Comparison of ENCODE assay signal across 8 cellular contexts in the genomic region with DNA sequence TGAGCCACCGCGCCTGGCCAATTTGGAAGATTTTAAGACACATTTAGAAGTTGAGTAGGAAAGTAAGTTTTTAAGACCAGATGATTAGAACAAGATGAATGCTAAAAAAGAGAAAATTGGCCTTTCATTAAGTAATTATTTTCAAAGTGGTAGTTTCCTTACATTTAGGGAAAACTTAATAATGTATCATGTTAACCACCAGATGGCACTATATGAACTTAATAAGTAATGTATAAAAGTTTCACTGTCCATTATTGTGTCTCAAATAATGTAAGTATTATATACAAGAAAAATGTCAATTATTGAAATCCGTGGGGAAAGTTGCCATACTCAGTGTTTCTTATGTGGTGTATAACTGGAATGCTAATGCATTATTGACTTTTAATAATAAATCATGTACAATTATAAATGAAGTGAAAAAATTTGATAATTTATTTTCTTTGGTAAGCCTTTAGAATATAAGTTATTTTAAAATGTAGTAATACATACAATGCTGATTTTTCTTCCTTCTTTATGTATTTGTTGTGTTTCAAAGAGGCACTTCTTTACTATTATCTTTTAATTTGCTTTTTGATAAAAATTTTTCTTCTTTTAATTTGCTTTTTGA. TPM values are rescaled to one million over a fixed set of nuclear protein-coding genes. Genes with fewer than 3 reads are reported as not detected.
DNase-seq lines count a peak whose midpoint lies in the region; ATAC-seq, FAIRE-seq and TF ChIP-seq lines count a peak whose summit lies in the region.

No MANE protein-coding gene starts in this region.

- intact Hi-C loops in PC-3 (cut with micrococcal nuclease) = loop anchor here (5.0 kb wide), 2 partner anchors 258 to 998 kb away; no protein-coding TSS in a partner anchor

- H3K79me2 ChIP-seq in PC-3 (ENCODE audit: low read length) (no peaks in the 10 kb centered on the region), fibroblast of lung (ENCODE audit: control insufficient read depth, insufficient read depth, low read length) (no peaks in the 10 kb centered on the region)

- H3K4me3 ChIP-seq in PC-3 (ENCODE audit: low read length) = no peak overlapping the region
- no peak overlapping the region for H3K4me3 ChIP-seq in fibroblast of lung (replicated peaks in 1 of 4; ENCODE audit: control extremely low read depth in 1 of 4, insufficient read depth in 1 of 4, low read depth in 3 of 4, low read length in 4 of 4)
- no peak overlapping the region for H3K4me3 ChIP-seq in retinal pigment epithelial cell (ENCODE audit: low read length)

- peak; percentile 55 for TF ChIP-seq CTCF in PC-3 (conservative IDR thresholded peaks at IDR 0.05; ENCODE audit: low read depth, low read length)
- TF ChIP-seq CTCF in fibroblast of lung (conservative IDR thresholded peaks at IDR 0.05 in 1 of 2, IDR thresholded peaks at IDR 0.05 in 1 of 2; ENCODE audit: low read depth in 1 of 2, low read length in 2 of 2) = no peak
- TF ChIP-seq CTCF in retinal pigment epithelial cell (conservative IDR thresholded peaks at IDR 0.05; ENCODE audit: low read depth, low read length) = no peak
- no peak for TF ChIP-seq CTCF in WTC11 (IDR thresholded peaks at IDR 0.05)

- H3F3A ChIP-seq in PC-3 (ENCODE audit: low read length, unreplicated experiment) = no peaks in the 10 kb centered on the region

- H2AFZ ChIP-seq in PC-3 (ENCODE audit: low read length) (no peak overlapping the region), fibroblast of lung (ENCODE audit: low read length) (no peak overlapping the region)

- H3K27me3 ChIP-seq in PC-3 (ENCODE audit: low read length) (no peaks in the 10 kb centered on the region), fibroblast of lung (ENCODE audit: control insufficient read depth, insufficient read depth, low read length) (no peaks in the 10 kb centered on the region)

- H3K4me3 Mint-ChIP-seq in WTC11 = no peak overlapping the region

- DNase-seq in ACHN (peak; percentile 52), GM18507 (ENCODE audit: extremely low spot score, insufficient read length, low read depth) (no peak), PC-3 (peak; percentile 54), fibroblast of lung (ENCODE audit: low read depth in 2 of 2) (peak; percentile 56 to 77), retinal pigment epithelial cell (ENCODE audit: low read depth) (peak; percentile 15), WTC11 (ENCODE audit: low spot score) (no peak)
- DNase-seq in stimulated activated naive CD4-positive, alpha-beta T cell treated with Interleukin-2 at 50 U/mL for 16 hours (lab: John Stamatoyannopoulos, UW) = no peak

- peaks cover 16% of the 10 kb centered on the region for H3K36me3 Mint-ChIP-seq in WTC11

- no peaks in the 10 kb centered on the region for H3K9me3 ChIP-seq in PC-3 (ENCODE audit: low read length)
- no peaks in the 10 kb centered on the region for H3K9me3 ChIP-seq in fibroblast of lung (ENCODE audit: control insufficient read depth, insufficient read depth, low read depth, low read length)

- H3K27ac ChIP-seq in PC-3 (ENCODE audit: low read length) (no peak overlapping the region), fibroblast of lung (ENCODE audit: insufficient read depth, low read length) (no peak overlapping the region)

- H3K4me2 ChIP-seq in PC-3 (ENCODE audit: low read length) (no peak overlapping the region), fibroblast of lung (ENCODE audit: extremely low read depth, insufficient read depth, low read length) (no peak overlapping the region)

- H3K27ac Mint-ChIP-seq in WTC11 = no peak overlapping the region

- no peaks in the 10 kb centered on the region; the same call in 1 of the 2 replicates for H3K27me3 Mint-ChIP-seq in WTC11 (ENCODE audit: low read depth)

- H3K9me2 ChIP-seq in PC-3 (replicated peaks; ENCODE audit: low read length) = no peaks in the 10 kb centered on the region

- H4K20me1 ChIP-seq in PC-3 (ENCODE audit: low read length) = no peaks in the 10 kb centered on the region
- H4K20me1 ChIP-seq in fibroblast of lung (ENCODE audit: control insufficient read depth, extremely low read depth, insufficient read depth, low read length) = no peaks in the 10 kb centered on the region

- FAIRE-seq in GM18507 (lab: Jason Lieb, UNC) = peak; percentile 31

- ATAC-seq in PC-3 = no peak
- no peak for ATAC-seq in WTC11
- no peak for ATAC-seq in HG03280 (IDR thresholded peaks at IDR 0.05; ENCODE audit: unreplicated experiment)

- no peaks in the 10 kb centered on the region for H3K4me1 Mint-ChIP-seq in WTC11

- BruUV-seq in PC-3 (replicated peaks; lab: Mats Ljungman, UMichigan) = no TSS peak

- CTCF ChIA-PET in PC-3 (lab: Charles Lee) = no interaction called here
- CTCF ChIA-PET in WTC11 (lab: Charles Lee) = interaction anchor here (0.6 to 1.4 kb wide), 4 partner anchors 12 to 999 kb away, joined by 3 to 4 read pairs (median 3); no protein-coding TSS in a partner anchor

- H3K9me3 Mint-ChIP-seq in WTC11 = peaks cover 10% of the 10 kb centered on the region

- no peaks in the 10 kb centered on the region for H3K4me1 ChIP-seq in PC-3 (ENCODE audit: insufficient read depth, low read length)
- H3K4me1 ChIP-seq in fibroblast of lung (ENCODE audit: control insufficient read depth, extremely low read depth, insufficient read depth, low read length) = no peaks in the 10 kb centered on the region

- H3K36me3 ChIP-seq in PC-3 (ENCODE audit: low read depth, low read length) = no peaks in the 10 kb centered on the region
- H3K36me3 ChIP-seq in fibroblast of lung (ENCODE audit: control insufficient read depth, insufficient read depth, low read length) = peaks cover 2% of the 10 kb centered on the region

- POLR2A ChIA-PET in PC-3 (lab: Charles Lee; ENCODE audit: unreplicated experiment) (no interaction called here), WTC11 (lab: Charles Lee) (no interaction called here)

- H3K9ac ChIP-seq in PC-3 (ENCODE audit: low read length) = no peak overlapping the region
- H3K9ac ChIP-seq in fibroblast of lung (ENCODE audit: insufficient read depth, low read length) = no peak overlapping the region

- in situ Hi-C loops in ACHN (cut with HindIII; ENCODE audit: low pct_ligation_motif_present, low pct_unique_long_range_greater_than_20kb, low sequenced_read_pairs) = no loop called here

TF ChIP-seq in WTC11, 78 proteins besides CTCF, POLR2A, EP300 and RAD21 (continues in another document):
- TF ChIP-seq MYBL2 (CRISPR knock-in tag; IDR thresholded peaks at IDR 0.05) (no peak), ATF6 (CRISPR knock-in tag; IDR thresholded peaks at IDR 0.05) (no peak), KAT7 (CRISPR knock-in tag; IDR thresholded peaks at IDR 0.05; ENCODE audit: borderline replicate concordance) (no peak), HMGA2 (CRISPR knock-in tag; IDR thresholded peaks at IDR 0.05) (no peak), TEAD4 (CRISPR knock-in tag; IDR thresholded peaks at IDR 0.05) (no peak), ZNF671 (CRISPR knock-in tag; IDR thresholded peaks at IDR 0.05) (no peak), ETV6 (CRISPR knock-in tag; IDR thresholded peaks at IDR 0.05) (no peak), JUN (CRISPR knock-in tag; IDR thresholded peaks at IDR 0.05) (no peak)
- TF ChIP-seq, protein P1, sequence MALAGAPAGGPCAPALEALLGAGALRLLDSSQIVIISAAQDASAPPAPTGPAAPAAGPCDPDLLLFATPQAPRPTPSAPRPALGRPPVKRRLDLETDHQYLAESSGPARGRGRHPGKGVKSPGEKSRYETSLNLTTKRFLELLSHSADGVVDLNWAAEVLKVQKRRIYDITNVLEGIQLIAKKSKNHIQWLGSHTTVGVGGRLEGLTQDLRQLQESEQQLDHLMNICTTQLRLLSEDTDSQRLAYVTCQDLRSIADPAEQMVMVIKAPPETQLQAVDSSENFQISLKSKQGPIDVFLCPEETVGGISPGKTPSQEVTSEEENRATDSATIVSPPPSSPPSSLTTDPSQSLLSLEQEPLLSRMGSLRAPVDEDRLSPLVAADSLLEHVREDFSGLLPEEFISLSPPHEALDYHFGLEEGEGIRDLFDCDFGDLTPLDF (CRISPR knock-in tag; IDR thresholded peaks at IDR 0.05) = no peak
- TF ChIP-seq, protein P2, sequence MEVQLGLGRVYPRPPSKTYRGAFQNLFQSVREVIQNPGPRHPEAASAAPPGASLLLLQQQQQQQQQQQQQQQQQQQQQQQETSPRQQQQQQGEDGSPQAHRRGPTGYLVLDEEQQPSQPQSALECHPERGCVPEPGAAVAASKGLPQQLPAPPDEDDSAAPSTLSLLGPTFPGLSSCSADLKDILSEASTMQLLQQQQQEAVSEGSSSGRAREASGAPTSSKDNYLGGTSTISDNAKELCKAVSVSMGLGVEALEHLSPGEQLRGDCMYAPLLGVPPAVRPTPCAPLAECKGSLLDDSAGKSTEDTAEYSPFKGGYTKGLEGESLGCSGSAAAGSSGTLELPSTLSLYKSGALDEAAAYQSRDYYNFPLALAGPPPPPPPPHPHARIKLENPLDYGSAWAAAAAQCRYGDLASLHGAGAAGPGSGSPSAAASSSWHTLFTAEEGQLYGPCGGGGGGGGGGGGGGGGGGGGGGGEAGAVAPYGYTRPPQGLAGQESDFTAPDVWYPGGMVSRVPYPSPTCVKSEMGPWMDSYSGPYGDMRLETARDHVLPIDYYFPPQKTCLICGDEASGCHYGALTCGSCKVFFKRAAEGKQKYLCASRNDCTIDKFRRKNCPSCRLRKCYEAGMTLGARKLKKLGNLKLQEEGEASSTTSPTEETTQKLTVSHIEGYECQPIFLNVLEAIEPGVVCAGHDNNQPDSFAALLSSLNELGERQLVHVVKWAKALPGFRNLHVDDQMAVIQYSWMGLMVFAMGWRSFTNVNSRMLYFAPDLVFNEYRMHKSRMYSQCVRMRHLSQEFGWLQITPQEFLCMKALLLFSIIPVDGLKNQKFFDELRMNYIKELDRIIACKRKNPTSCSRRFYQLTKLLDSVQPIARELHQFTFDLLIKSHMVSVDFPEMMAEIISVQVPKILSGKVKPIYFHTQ (CRISPR knock-in tag; IDR thresholded peaks at IDR 0.05) = no peak

RNA-seq across cellular contexts. Expression of gene COG6, which starts 29.2 kb away (rescaled TPM):
- total RNA-seq in PC-3 (2014; rRNA removed) (16.0 and 19.1 TPM in 2 replicates), fibroblast of lung (24.4 and 28.9 TPM in 2 replicates), WTC11 (2021) (23.0 to 30.0 TPM (median 26.5 TPM) in 3 replicates)
- polyA plus RNA-seq in fibroblast of lung = 18.6 and 44.8 TPM in 2 replicates
- 9.7 and 21.1 TPM in 2 replicates for polyA plus RNA-seq in fibroblast of lung (2012)
- 4.2 and 5.2 TPM in 2 replicates for polyA minus RNA-seq in fibroblast of lung (ENCODE audit: low replicate concordance)

Comparison
In these comparisons a context has a peak if more than half of its experiments do, and no peak if none do; other contexts are left out.
1. DNase-seq: peak in ACHN (single experiment), PC-3 (single experiment), fibroblast of lung (2 of 2) and retinal pigment epithelial cell (single experiment); none in GM18507 (single experiment), WTC11 (single experiment) and stimulated activated naive CD4-positive, alpha-beta T cell treated with Interleukin-2 at 50 U/mL for 16 hours (single experiment).